In genomic region chr20:44523746-44524145, GRCh38 we compare ENCODE assay signal across 18 cellular contexts. TPM values are rescaled to one million over a fixed set of nuclear protein-coding genes. Genes with fewer than 3 reads are reported as not detected.
A peak's percentile ranks its signal among the peaks of the same experiment; 100 is the strongest.
DNase-seq lines count a peak whose midpoint lies in the region; ATAC-seq lines count a peak whose summit lies in the region.
"Had no signal": no experiment of that assay in that cellular context is flagged by ENCODE, and none has a peak within 500 bp of the region (broad histone marks: within the 10 kb centered on the region; RNA-seq: fewer than 3 reads in every experiment).

No MANE protein-coding gene starts in this region.

- H3K36me3 Mint-ChIP-seq in activated CD4-positive, alpha-beta T cell treated with anti-CD3 and anti-CD28 coated beads, Interleukin-2, amount 10 ng/mL, durations not matched to agents 7 days and 5 days (ENCODE audit: low read depth): peaks cover 3% of the 10 kb centered on the region
- peaks cover 5% of the 10 kb centered on the region for H3K36me3 Mint-ChIP-seq in T-helper 17 cell (ENCODE audit: low read depth)
- peaks cover 2% of the 10 kb centered on the region for H3K36me3 Mint-ChIP-seq in memory B cell
- peaks cover 12% of the 10 kb centered on the region for H3K36me3 Mint-ChIP-seq in stimulated activated effector memory CD8-positive, alpha-beta T cell treated with anti-CD3 and anti-CD28 coated beads, Interleukin-12 subunit alpha, Interleukin-12 subunit beta, amount 100 ng/mL, for 72 hours
- peaks cover 6 to 8% of the 10 kb centered on the region in 2 donors for H3K36me3 Mint-ChIP-seq in stimulated activated naive B cell treated with anti-CD40 and anti-IgM and Interleukin-4, amounts not matched to agents 10 μg/mL and 1 μg/mL and 100 μg/mL, for 72 hours

- no peak for DNase-seq in activated CD4-positive, alpha-beta T cell treated with anti-CD3 and anti-CD28 coated beads, Interleukin-2, amount 10 ng/mL, durations not matched to agents 7 days and 5 days
- DNase-seq in activated CD4-positive, alpha-beta T cell treated with anti-CD3 and anti-CD28 coated beads, Interleukin-2, amount 50 U/mL, for 1 hour: no peak
- DNase-seq in T-helper 17 cell (no peak), memory B cell (ENCODE audit: low spot score in 2 of 2) (no peak), cerebellum (ENCODE audit: low spot score) (no peak)
- no peak for DNase-seq in stimulated activated effector memory CD8-positive, alpha-beta T cell treated with anti-CD3 and anti-CD28 coated beads, Interleukin-12 subunit alpha, Interleukin-12 subunit beta, amount 100 ng/mL, for 72 hours (ENCODE audit: low spot score in 2 of 2)
- DNase-seq in stimulated activated naive B cell treated with anti-CD40 and anti-IgM and Interleukin-4, amounts not matched to agents 10 μg/mL and 1 μg/mL and 100 μg/mL, for 72 hours: no peak
- no peak for DNase-seq in stimulated activated CD4-positive, alpha-beta T cell treated with anti-CD3 and anti-CD28 coated beads, Interleukin-4, amount 100 ng/mL, for 4 hours
- DNase-seq: 8988T; activated CD8-positive, alpha-beta memory T cell treated with anti-CD3 and anti-CD28 coated beads for 24 hours; DMS53; H9; NCI-H1436 treated with DMSO at 0.1 percent for 48 hours; stimulated activated CD4-positive, alpha-beta T cell treated with anti-CD3 and anti-CD28 coated beads, Interleukin-4, amount 100 ng/mL, for 24 hours; stimulated activated CD8-positive, alpha-beta memory T cell treated with anti-CD3 and anti-CD28 coated beads, Interleukin-4, amount 100 ng/mL, for 48 hours had no signal

- H3K27ac Mint-ChIP-seq in activated CD4-positive, alpha-beta T cell treated with anti-CD3 and anti-CD28 coated beads, Interleukin-2, amount 10 ng/mL, durations not matched to agents 7 days and 5 days: peak overlapping the region; percentile 32
- H3K27ac Mint-ChIP-seq in T-helper 17 cell (peak overlapping the region; percentile 96), memory B cell (peak overlapping the region; percentile 94)
- H3K27ac Mint-ChIP-seq in stimulated activated effector memory CD8-positive, alpha-beta T cell treated with anti-CD3 and anti-CD28 coated beads, Interleukin-12 subunit alpha, Interleukin-12 subunit beta, amount 100 ng/mL, for 72 hours: peak overlapping the region; percentile 95
- no peak overlapping the region for H3K27ac Mint-ChIP-seq in stimulated activated naive B cell treated with anti-CD40 and anti-IgM and Interleukin-4, amounts not matched to agents 10 μg/mL and 1 μg/mL and 100 μg/mL, for 72 hours

- H3K27me3 Mint-ChIP-seq in activated CD4-positive, alpha-beta T cell treated with anti-CD3 and anti-CD28 coated beads, Interleukin-2, amount 10 ng/mL, durations not matched to agents 7 days and 5 days: no peaks in the 10 kb centered on the region
- no peaks in the 10 kb centered on the region for H3K27me3 Mint-ChIP-seq in T-helper 17 cell
- no peaks in the 10 kb centered on the region for H3K27me3 Mint-ChIP-seq in memory B cell
- no peaks in the 10 kb centered on the region for H3K27me3 Mint-ChIP-seq in stimulated activated naive B cell treated with anti-CD40 and anti-IgM and Interleukin-4, amounts not matched to agents 10 μg/mL and 1 μg/mL and 100 μg/mL, for 72 hours
- H3K27me3 Mint-ChIP-seq: progenitor cell of endocrine pancreas had no signal

- no peak overlapping the region for H3K4me3 Mint-ChIP-seq in activated CD4-positive, alpha-beta T cell treated with anti-CD3 and anti-CD28 coated beads, Interleukin-2, amount 10 ng/mL, durations not matched to agents 7 days and 5 days
- H3K4me3 Mint-ChIP-seq in T-helper 17 cell (no peak overlapping the region), memory B cell (no peak overlapping the region)
- H3K4me3 Mint-ChIP-seq in stimulated activated effector memory CD8-positive, alpha-beta T cell treated with anti-CD3 and anti-CD28 coated beads, Interleukin-12 subunit alpha, Interleukin-12 subunit beta, amount 100 ng/mL, for 72 hours: no peak overlapping the region
- no peak overlapping the region for H3K4me3 Mint-ChIP-seq in stimulated activated naive B cell treated with anti-CD40 and anti-IgM and Interleukin-4, amounts not matched to agents 10 μg/mL and 1 μg/mL and 100 μg/mL, for 72 hours
- H3K4me3 Mint-ChIP-seq: H9 had no signal

- no peaks in the 10 kb centered on the region for H3K9me3 ChIP-seq in T-helper 17 cell (ENCODE audit: control insufficient read depth, low read length, poor library complexity, severe bottlenecking)
- H3K9me3 ChIP-seq: BLaER1, thoracic aorta had no signal

- H3K9me3 Mint-ChIP-seq in activated CD4-positive, alpha-beta T cell treated with anti-CD3 and anti-CD28 coated beads, Interleukin-2, amount 10 ng/mL, durations not matched to agents 7 days and 5 days: no peaks in the 10 kb centered on the region
- no peaks in the 10 kb centered on the region for H3K9me3 Mint-ChIP-seq in memory B cell
- H3K9me3 Mint-ChIP-seq in stimulated activated effector memory CD8-positive, alpha-beta T cell treated with anti-CD3 and anti-CD28 coated beads, Interleukin-12 subunit alpha, Interleukin-12 subunit beta, amount 100 ng/mL, for 72 hours: no peaks in the 10 kb centered on the region
- H3K9me3 Mint-ChIP-seq in stimulated activated naive B cell treated with anti-CD40 and anti-IgM and Interleukin-4, amounts not matched to agents 10 μg/mL and 1 μg/mL and 100 μg/mL, for 72 hours: no peaks in the 10 kb centered on the region

- CTCF ChIA-PET in activated CD4-positive, alpha-beta T cell treated with anti-CD3 and anti-CD28 coated beads, Interleukin-2, amount 10 ng/mL, durations not matched to agents 7 days and 5 days (lab: Charles Lee): no interaction called here

- ATAC-seq in T-helper 17 cell: no peak
- ATAC-seq in memory B cell (ENCODE audit: low read depth): no peak
- no peak for ATAC-seq in stimulated activated effector memory CD8-positive, alpha-beta T cell treated with anti-CD3 and anti-CD28 coated beads, Interleukin-12 subunit alpha, Interleukin-12 subunit beta, amount 100 ng/mL, for 72 hours
- no peak for ATAC-seq in stimulated activated naive B cell treated with anti-CD40 and anti-IgM and Interleukin-4, amounts not matched to agents 10 μg/mL and 1 μg/mL and 100 μg/mL, for 72 hours (replicated peaks)

- POLR2A ChIA-PET in activated CD4-positive, alpha-beta T cell treated with anti-CD3 and anti-CD28 coated beads, Interleukin-2, amount 10 ng/mL, durations not matched to agents 7 days and 5 days (lab: Charles Lee): no interaction called here

- peaks cover 34% of the 10 kb centered on the region for H3K4me1 Mint-ChIP-seq in activated CD4-positive, alpha-beta T cell treated with anti-CD3 and anti-CD28 coated beads, Interleukin-2, amount 10 ng/mL, durations not matched to agents 7 days and 5 days
- H3K4me1 Mint-ChIP-seq in T-helper 17 cell: peaks cover 34% of the 10 kb centered on the region
- peaks cover 20% of the 10 kb centered on the region for H3K4me1 Mint-ChIP-seq in memory B cell
- peaks cover 30% of the 10 kb centered on the region for H3K4me1 Mint-ChIP-seq in stimulated activated effector memory CD8-positive, alpha-beta T cell treated with anti-CD3 and anti-CD28 coated beads, Interleukin-12 subunit alpha, Interleukin-12 subunit beta, amount 100 ng/mL, for 72 hours
- H3K4me1 Mint-ChIP-seq in stimulated activated naive B cell treated with anti-CD40 and anti-IgM and Interleukin-4, amounts not matched to agents 10 μg/mL and 1 μg/mL and 100 μg/mL, for 72 hours: peaks cover 14 to 32% of the 10 kb centered on the region in 2 donors

RNA-seq across cellular contexts. Expression of gene SERINC3, which starts 1.9 kb away (rescaled TPM):
- 10 to 100 TPM; 82.2 to 98.4 TPM for total RNA-seq in activated CD4-positive, alpha-beta T cell treated with anti-CD3 and anti-CD28 coated beads, Interleukin-2, amount 10 ng/mL, durations not matched to agents 7 days and 5 days
- total RNA-seq in T-helper 17 cell: 10 to 100 TPM; 62.8 to 76.2 TPM
- total RNA-seq in cerebellum: 49.5 TPM

RNA-seq across cellular contexts. Expression of gene TTPAL, which starts 48.1 kb away (rescaled TPM):
- 10 to 100 TPM; 17.1 to 19.5 TPM for total RNA-seq in activated CD4-positive, alpha-beta T cell treated with anti-CD3 and anti-CD28 coated beads, Interleukin-2, amount 10 ng/mL, durations not matched to agents 7 days and 5 days
- total RNA-seq in T-helper 17 cell: 10 to 100 TPM; 11.1 to 11.7 TPM
- 13.9 TPM for total RNA-seq in cerebellum

RNA-seq across cellular contexts. Expression of gene PKIG, which starts 58.6 kb away (rescaled TPM):
- 1 to 10 TPM; 3.3 to 5.1 TPM for total RNA-seq in activated CD4-positive, alpha-beta T cell treated with anti-CD3 and anti-CD28 coated beads, Interleukin-2, amount 10 ng/mL, durations not matched to agents 7 days and 5 days
- total RNA-seq in T-helper 17 cell: 1 to 10 TPM; 2.2 to 4.5 TPM
- 19.7 TPM for total RNA-seq in cerebellum
